18 cellular contexts compared by ENCODE assay signal in genomic region chr6:157095084-157095483, GRCh38.
"Had no signal": no experiment of that assay in that cellular context is flagged by ENCODE, and none has a peak within 500 bp of the region (broad histone marks: within the 10 kb centered on the region; RNA-seq: fewer than 3 reads in every experiment).

No MANE protein-coding gene starts in this region.

- H3K27me3 ChIP-seq: ascending aorta, esophagus squamous epithelium, suprapubic skin had no signal

- H3K9me3 Mint-ChIP-seq: activated CD4-positive, alpha-beta memory T cell treated with anti-CD3 and anti-CD28 coated beads for 36 hours; activated naive CD4-positive, alpha-beta T cell treated with anti-CD3 and anti-CD28 coated beads for 36 hours; activated T-helper 2 cell treated with anti-CD3 and anti-CD28 coated beads, Interferon-gamma antibody, Interleukin-2, Interleukin-4, amounts not matched to agents 10 μg/mL and 5 μg/mL and 100 μg/mL, durations not matched to agents 14 hours and 24 hours and 36 hours; naive thymus-derived CD8-positive, alpha-beta T cell; stimulated activated naive CD8-positive, alpha-beta T cell treated with anti-CD3 and anti-CD28 coated beads, Interleukin-15, amount 100 ng/mL, for 72 hours had no signal

- H3K27ac ChIP-seq: ascending aorta, esophagus squamous epithelium, suprapubic skin, WERI-Rb-1 had no signal

- H3K4me3 Mint-ChIP-seq: activated CD4-positive, alpha-beta memory T cell treated with anti-CD3 and anti-CD28 coated beads for 36 hours; activated CD4-positive, alpha-beta T cell treated with anti-CD3 and anti-CD28 coated beads for 36 hours; activated naive CD4-positive, alpha-beta T cell treated with anti-CD3 and anti-CD28 coated beads for 36 hours; stimulated activated naive CD8-positive, alpha-beta T cell treated with anti-CD3 and anti-CD28 coated beads, Interleukin-15, amount 100 ng/mL, for 72 hours had no signal

- H3K36me3 ChIP-seq: ascending aorta had no signal

- H3K27me3 Mint-ChIP-seq: activated CD4-positive, alpha-beta memory T cell treated with anti-CD3 and anti-CD28 coated beads for 36 hours; activated CD4-positive, alpha-beta T cell treated with anti-CD3 and anti-CD28 coated beads for 36 hours; naive thymus-derived CD8-positive, alpha-beta T cell; stimulated activated naive CD8-positive, alpha-beta T cell treated with anti-CD3 and anti-CD28 coated beads, Interleukin-15, amount 100 ng/mL, for 72 hours had no signal

- ATAC-seq: activated CD4-positive, alpha-beta T cell treated with anti-CD3 and anti-CD28 coated beads for 36 hours; naive thymus-derived CD8-positive, alpha-beta T cell; stimulated activated naive CD8-positive, alpha-beta T cell treated with anti-CD3 and anti-CD28 coated beads, Interleukin-15, amount 100 ng/mL, for 72 hours had no signal

- H3K9me3 ChIP-seq: ascending aorta, esophagus squamous epithelium, suprapubic skin had no signal

- H3K4me3 ChIP-seq: ascending aorta, esophagus squamous epithelium, suprapubic skin had no signal

- DNase-seq: activated CD4-positive, alpha-beta memory T cell treated with anti-CD3 and anti-CD28 coated beads for 36 hours; activated CD4-positive, alpha-beta T cell treated with anti-CD3 and anti-CD28 coated beads for 36 hours; activated naive CD4-positive, alpha-beta T cell treated with anti-CD3 and anti-CD28 coated beads for 36 hours; activated T-cell treated with anti-CD3 and anti-CD28 coated beads for 4 hours; cerebellar nuclear complex; dermis blood vessel endothelial cell; effector memory CD4-positive, alpha-beta T cell; esophagus squamous epithelium; mesenchymal stem cell; naive thymus-derived CD8-positive, alpha-beta T cell; occipital lobe; stimulated activated naive CD8-positive, alpha-beta T cell treated with anti-CD3 and anti-CD28 coated beads, Interleukin-15, amount 100 ng/mL, for 72 hours; trophoblast cell; WERI-Rb-1 had no signal

- H3K27ac Mint-ChIP-seq: activated CD4-positive, alpha-beta memory T cell treated with anti-CD3 and anti-CD28 coated beads for 36 hours; activated CD4-positive, alpha-beta T cell treated with anti-CD3 and anti-CD28 coated beads for 36 hours; activated naive CD4-positive, alpha-beta T cell treated with anti-CD3 and anti-CD28 coated beads for 36 hours; activated T-helper 2 cell treated with anti-CD3 and anti-CD28 coated beads, Interferon-gamma antibody, Interleukin-2, Interleukin-4, amounts not matched to agents 10 μg/mL and 5 μg/mL and 100 μg/mL, durations not matched to agents 14 hours and 24 hours and 36 hours had no signal

- H3K36me3 Mint-ChIP-seq: activated CD4-positive, alpha-beta memory T cell treated with anti-CD3 and anti-CD28 coated beads for 36 hours had no signal

- FAIRE-seq: bronchial epithelial cell had no signal
